ENCODE assay signal across 8 cellular contexts in genomic region chr12:52033506-52034258, GRCh38. TPM values are rescaled to one million over a fixed set of nuclear protein-coding genes. Genes with fewer than 3 reads are reported as not detected.
DNase-seq lines count a peak whose midpoint lies in the region; ATAC-seq and TF ChIP-seq lines count a peak whose summit lies in the region.

No MANE protein-coding gene starts in this region.

- DNase-seq in HEK293T (ENCODE audit: extremely low spot score) (no peak), NCI-H2227 (lab: John Stamatoyannopoulos, UW; ENCODE audit: unreplicated experiment) (no peak), SIG-M5 treated with dmso at 0.1 percent for 504 hours (lab: John Stamatoyannopoulos, UW; ENCODE audit: unreplicated experiment) (no peak), hepatic stellate cell (ENCODE audit: low spot score) (no peak)
- DNase-seq in activated naive CD4-positive, alpha-beta T cell treated with anti-CD3 and anti-CD28 coated beads, Interleukin-2, amount 50 U/mL, for 72 hours (ENCODE audit: low spot score in 2 of 2): no peak

- peaks cover 23% of the 10 kb centered on the region for H3K4me1 ChIP-seq in iPS-18a (ENCODE audit: control insufficient read depth, low read depth, low read length)

- H3K4me3 Mint-ChIP-seq in stimulated activated memory B cell treated with anti-CD40 and anti-IgM and Interleukin-4, amounts not matched to agents 10 μg/mL and 1 μg/mL and 100 μg/mL, for 72 hours: peak overlapping the region; percentile 75

- H3K9ac ChIP-seq in iPS-18a (ENCODE audit: low read length): peak overlapping the region; percentile 77

- peak overlapping the region; percentile 65 for H3K27ac ChIP-seq in iPS-18a (ENCODE audit: low read length)

- H3K9me3 Mint-ChIP-seq in activated naive CD4-positive, alpha-beta T cell treated with anti-CD3 and anti-CD28 coated beads, Interleukin-2, amount 50 U/mL, for 72 hours: no peaks in the 10 kb centered on the region
- H3K9me3 Mint-ChIP-seq in stimulated activated memory B cell treated with anti-CD40 and anti-IgM and Interleukin-4, amounts not matched to agents 10 μg/mL and 1 μg/mL and 100 μg/mL, for 72 hours: no peaks in the 10 kb centered on the region

- no peaks in the 10 kb centered on the region for H3K36me3 ChIP-seq in iPS-18a (ENCODE audit: control insufficient read depth, low read depth, low read length)

- peaks cover 35% of the 10 kb centered on the region for H3K27me3 ChIP-seq in iPS-18a (ENCODE audit: control insufficient read depth, insufficient read depth, low read length)

- CTCF ChIA-PET in HEK293T (lab: Yijun Ruan, JAX): interaction anchor here (1.0 to 3.9 kb wide), 2 partner anchors 9 to 87 kb away, joined by 3 to 22 read pairs; no protein-coding TSS in a partner anchor

- H3K9me3 ChIP-seq in iPS-18a (ENCODE audit: control insufficient read depth, low read depth, low read length): no peaks in the 10 kb centered on the region

- H3K36me3 Mint-ChIP-seq in activated naive CD4-positive, alpha-beta T cell treated with anti-CD3 and anti-CD28 coated beads, Interleukin-2, amount 50 U/mL, for 72 hours: no peaks in the 10 kb centered on the region
- no peaks in the 10 kb centered on the region for H3K36me3 Mint-ChIP-seq in stimulated activated memory B cell treated with anti-CD40 and anti-IgM and Interleukin-4, amounts not matched to agents 10 μg/mL and 1 μg/mL and 100 μg/mL, for 72 hours

- H3K27me3 Mint-ChIP-seq in stimulated activated memory B cell treated with anti-CD40 and anti-IgM and Interleukin-4, amounts not matched to agents 10 μg/mL and 1 μg/mL and 100 μg/mL, for 72 hours: no peaks in the 10 kb centered on the region

- peaks cover 56% of the 10 kb centered on the region for H3K4me1 Mint-ChIP-seq in stimulated activated memory B cell treated with anti-CD40 and anti-IgM and Interleukin-4, amounts not matched to agents 10 μg/mL and 1 μg/mL and 100 μg/mL, for 72 hours

- peak overlapping the region; percentile 55 for H3K4me3 ChIP-seq in iPS-18a (ENCODE audit: low read length)

- peak overlapping the region; percentile 74 to 89 for H3K27ac Mint-ChIP-seq in activated naive CD4-positive, alpha-beta T cell treated with anti-CD3 and anti-CD28 coated beads, Interleukin-2, amount 50 U/mL, for 72 hours
- peak overlapping the region; percentile 88 for H3K27ac Mint-ChIP-seq in stimulated activated memory B cell treated with anti-CD40 and anti-IgM and Interleukin-4, amounts not matched to agents 10 μg/mL and 1 μg/mL and 100 μg/mL, for 72 hours

- no peak for ATAC-seq in activated naive CD4-positive, alpha-beta T cell treated with anti-CD3 and anti-CD28 coated beads, Interleukin-2, amount 50 U/mL, for 72 hours
- no peak for ATAC-seq in stimulated activated memory B cell treated with anti-CD40 and anti-IgM and Interleukin-4, amounts not matched to agents 10 μg/mL and 1 μg/mL and 100 μg/mL, for 72 hours
- no peak for ATAC-seq in GM21515 (IDR thresholded peaks at IDR 0.05; ENCODE audit: unreplicated experiment)

- POLR2A ChIA-PET in HEK293T (lab: Yijun Ruan, JAX): interaction anchor here (0.9 to 2.8 kb wide), 4 partner anchors 18 to 49 kb away, joined by 5 to 22 read pairs (median 9); partner anchors contain the start of genes ATG101 and NR4A1

TF ChIP-seq in HEK293T, 16 proteins besides CTCF, POLR2A, EP300 and RAD21:
- TF ChIP-seq L3MBTL2 (conservative IDR thresholded peaks at IDR 0.05) (0 out of 2 replicates have a peak, but pooled peaks have one; percentile 5), CTBP1 (IDR thresholded peaks at IDR 0.05; ENCODE audit: borderline replicate concordance) (no peak)

RNA-seq across cellular contexts. Expression of gene NR4A1, which starts 17.6 kb away (rescaled TPM):
- 10 to 100 TPM; 29.8 to 76.0 TPM for total RNA-seq in activated naive CD4-positive, alpha-beta T cell treated with anti-CD3 and anti-CD28 coated beads, Interleukin-2, amount 50 U/mL, for 72 hours

RNA-seq across cellular contexts. Expression of gene TAMALIN, which starts 26.9 kb away (rescaled TPM):
- total RNA-seq in activated naive CD4-positive, alpha-beta T cell treated with anti-CD3 and anti-CD28 coated beads, Interleukin-2, amount 50 U/mL, for 72 hours: 10 to 100 TPM in 1 of 2 donors, 1 to 10 TPM in 1; 9.9 to 32.9 TPM

RNA-seq across cellular contexts. Expression of gene ATG101, which starts 36.1 kb away (rescaled TPM):
- 10 to 100 TPM; 28.5 to 46.8 TPM for total RNA-seq in activated naive CD4-positive, alpha-beta T cell treated with anti-CD3 and anti-CD28 coated beads, Interleukin-2, amount 50 U/mL, for 72 hours

RNA-seq across cellular contexts. Expression of gene SMIM41, which starts 45.8 kb away (rescaled TPM):
- not detected for total RNA-seq in activated naive CD4-positive, alpha-beta T cell treated with anti-CD3 and anti-CD28 coated beads, Interleukin-2, amount 50 U/mL, for 72 hours
